ENCODE assay signal across 10 cellular contexts in genomic region chr9:22208846-22209585, GRCh38.
DNase-seq lines count a peak whose midpoint lies in the region; ATAC-seq, FAIRE-seq and TF ChIP-seq lines count a peak whose summit lies in the region.
"Had no signal": no experiment of that assay in that cellular context is flagged by ENCODE, and none has a peak within 500 bp of the region (broad histone marks: within the 10 kb centered on the region; RNA-seq: fewer than 3 reads in every experiment).

No MANE protein-coding gene starts in this region.

- H3K4me2 ChIP-seq in osteoblast (ENCODE audit: insufficient read depth, low read length): peak overlapping the region; percentile 60

- H3K9me3 ChIP-seq in KOPT-K1 (ENCODE audit: insufficient read depth, low read length, poor library complexity, severe bottlenecking) (no peaks in the 10 kb centered on the region), osteoblast (ENCODE audit: low read depth, low read length) (no peaks in the 10 kb centered on the region), gastrocnemius medialis (no peaks in the 10 kb centered on the region)

- intact Hi-C loops in gastrocnemius medialis (cut with DNase I; ENCODE audit: low total_unique reads): no loop called here

- peak overlapping the region; percentile 50 for H2AFZ ChIP-seq in osteoblast (ENCODE audit: low read length)

- TF ChIP-seq POLR2A in gastrocnemius medialis (IDR thresholded peaks at IDR 0.05): no peak

- no peaks in the 10 kb centered on the region for H3K79me2 ChIP-seq in osteoblast (ENCODE audit: insufficient read depth, low read length)

- DNase-seq in NCI-H2029 treated with DMSO at 0.1 percent for 48 hours (lab: John Stamatoyannopoulos, UW): peak; percentile 10
- no peak for DNase-seq in NCI-H2029 (lab: John Stamatoyannopoulos, UW)
- DNase-seq in amniotic epithelial cell (ENCODE audit: low read depth): peak; percentile 35
- DNase-seq in osteoblast (ENCODE audit: insufficient read length, low spot score, missing footprints): no peak
- no peak for DNase-seq in NCI-H1092 (lab: John Stamatoyannopoulos, UW)
- DNase-seq in gastrocnemius medialis: no peak
- DNase-seq in HTR-8/SVneo (ENCODE audit: insufficient read length, low spot score): no peak

- H3K36me3 ChIP-seq in KOPT-K1 (ENCODE audit: insufficient read depth, low read length) (no peaks in the 10 kb centered on the region), osteoblast (ENCODE audit: insufficient read depth, low read length) (no peaks in the 10 kb centered on the region), gastrocnemius medialis (no peaks in the 10 kb centered on the region)

- no peaks in the 10 kb centered on the region for H3K27me3 ChIP-seq in osteoblast (ENCODE audit: insufficient read depth, low read length)
- H3K27me3 ChIP-seq in gastrocnemius medialis: no peaks in the 10 kb centered on the region

- H3K27ac ChIP-seq in KOPT-K1 (ENCODE audit: low read depth, low read length, poor library complexity, severe bottlenecking) (peak overlapping the region; percentile 64), osteoblast (ENCODE audit: low read depth, low read length) (no peak overlapping the region), gastrocnemius medialis (no peak overlapping the region)

- no peak overlapping the region for H3K4me3 ChIP-seq in osteoblast (ENCODE audit: insufficient read depth, low read length)
- H3K4me3 ChIP-seq in gastrocnemius medialis: no peak overlapping the region

- TF ChIP-seq CTCF in osteoblast (IDR thresholded peaks at IDR 0.05; ENCODE audit: extremely low read depth, low read depth, low read length): no peak
- TF ChIP-seq CTCF in gastrocnemius medialis (IDR thresholded peaks at IDR 0.05 in 4 of 5, conservative IDR thresholded peaks at IDR 0.05 in 1 of 5): no peak

- H4K20me1 ChIP-seq in osteoblast (ENCODE audit: insufficient read depth, low read length): no peaks in the 10 kb centered on the region

- no peak for FAIRE-seq in HTR-8/SVneo (lab: Jason Lieb, UNC)
- FAIRE-seq: A204.1, GM19239 had no signal

- H3K4me1 ChIP-seq in osteoblast (ENCODE audit: insufficient read depth, low read length): peaks cover 38% of the 10 kb centered on the region
- peaks cover 0 to 6% of the 10 kb centered on the region in 2 donors for H3K4me1 ChIP-seq in gastrocnemius medialis

- no peak for ATAC-seq in gastrocnemius medialis

- in situ Hi-C loops in gastrocnemius medialis (cut with MboI; ENCODE audit: low sequenced_read_pairs in 4 of 4): no loop called here

Comparison
In these comparisons a context has a peak if more than half of its experiments do, and no peak if none do; other contexts are left out.
1. DNase-seq: peak in NCI-H2029 treated with DMSO at 0.1 percent for 48 hours (single experiment) and amniotic epithelial cell (single experiment); none in NCI-H2029 (single experiment), osteoblast (single experiment), NCI-H1092 (single experiment), gastrocnemius medialis (0 of 2) and HTR-8/SVneo (single experiment).